In genomic region chr5:41831155-41831554, GRCh38 we compare ENCODE assay signal across 16 cellular contexts. TPM values are rescaled to one million over a fixed set of nuclear protein-coding genes. Genes with fewer than 3 reads are reported as not detected.
DNase-seq lines count a peak whose midpoint lies in the region; ATAC-seq, FAIRE-seq and TF ChIP-seq lines count a peak whose summit lies in the region.
"Had no signal": no experiment of that assay in that cellular context is flagged by ENCODE, and none has a peak within 500 bp of the region (broad histone marks: within the 10 kb centered on the region; RNA-seq: fewer than 3 reads in every experiment).

No MANE protein-coding gene starts in this region.

- peak; percentile 39 for DNase-seq in GM12865 (ENCODE audit: low read depth)
- no peak for DNase-seq in GM19239 (ENCODE audit: insufficient read length, low spot score)
- DNase-seq in T1000 (lab: John Stamatoyannopoulos, UW), result no peak
- DNase-seq in naive thymus-derived CD8-positive, alpha-beta T cell, result no peak
- DNase-seq in left colon, result no peak
- DNase-seq in SK-N-SH, result no peak
- DNase-seq: activated CD4-positive, alpha-beta T cell treated with anti-CD3 and anti-CD28 coated beads for 48 hours; activated gamma-delta T cell treated with Interleukin-2 at 50 U/mL for 16 hours; effector memory CD4-positive, alpha-beta T cell; Peyer's patch; stimulated activated CD4-positive, alpha-beta T cell treated with anti-CD3 and anti-CD28 coated beads, Interleukin-4, amount 100 ng/mL, for 4 hours; stimulated activated naive B cell treated with anti-CD40 and anti-IgM and Interleukin-4, amounts not matched to agents 10 μg/mL and 1 μg/mL and 100 μg/mL, for 72 hours had no signal

- TF ChIP-seq EP300 in SK-N-SH (IDR thresholded peaks at IDR 0.05; ENCODE audit: borderline replicate concordance in 1 of 2, low read depth in 1 of 2, low read length in 1 of 2), result no peak

- H3K27me3 Mint-ChIP-seq in naive thymus-derived CD8-positive, alpha-beta T cell, result no peaks in the 10 kb centered on the region
- H3K27me3 Mint-ChIP-seq: stimulated activated naive B cell treated with anti-CD40 and anti-IgM and Interleukin-4, amounts not matched to agents 10 μg/mL and 1 μg/mL and 100 μg/mL, for 72 hours had no signal

- no peaks in the 10 kb centered on the region for H3K9me2 ChIP-seq in SK-N-SH

- ATAC-seq in HG02588 (IDR thresholded peaks at IDR 0.05; ENCODE audit: unreplicated experiment), result peak; percentile 66
- ATAC-seq in HG03520 (IDR thresholded peaks at IDR 0.05; ENCODE audit: unreplicated experiment), result peak; percentile 64
- no peak for ATAC-seq in naive thymus-derived CD8-positive, alpha-beta T cell
- no peak for ATAC-seq in left colon

- WGBS in SK-N-SH (ENCODE audit: low lambda C conversion rate), result 94% methylated on average over 3 of the region's 3 CpGs

- H3K27me3 ChIP-seq in SK-N-SH (ENCODE audit: insufficient read depth), result no peaks in the 10 kb centered on the region
- H3K27me3 ChIP-seq: Peyer's patch, vagina had no signal

- no peak for TF ChIP-seq RAD21 in SK-N-SH (IDR thresholded peaks at IDR 0.05; ENCODE audit: low read length)

- POLR2A ChIA-PET in naive thymus-derived CD8-positive, alpha-beta T cell (lab: Charles Lee), result no interaction called here
- POLR2A ChIA-PET in SK-N-SH (lab: Yijun Ruan, JAX), result no interaction called here

- H3K4me1 ChIP-seq in SK-N-SH (ENCODE audit: control insufficient read depth in 1 of 2, insufficient read depth in 2 of 2, low read depth in 1 of 2, low read length in 1 of 2), result peaks cover 0 to 6% of the 10 kb centered on the region in 2 experiments; a peak in 2 of 4 replicates
- H3K4me1 ChIP-seq: Peyer's patch, vagina had no signal

- peak; percentile 63 for FAIRE-seq in GM19239 (lab: Jason Lieb, UNC)

- no peak overlapping the region for H3K4me3 Mint-ChIP-seq in naive thymus-derived CD8-positive, alpha-beta T cell
- H3K4me3 Mint-ChIP-seq: stimulated activated naive B cell treated with anti-CD40 and anti-IgM and Interleukin-4, amounts not matched to agents 10 μg/mL and 1 μg/mL and 100 μg/mL, for 72 hours had no signal

- CTCF ChIA-PET in SK-N-SH (lab: Yijun Ruan, JAX), result interaction anchor here (1.5 kb wide), 1 partner anchor 12 kb away, joined by 6 read pairs; no protein-coding TSS in a partner anchor

- peaks cover 20 to 25% of the 10 kb centered on the region in 2 experiments for H3K36me3 ChIP-seq in SK-N-SH (replicated peaks in 1 of 2; ENCODE audit: control insufficient read depth in 1 of 2, insufficient read depth in 2 of 2, low read length in 1 of 2)

- peaks cover 36 to 82% (median 64%) of the 10 kb centered on the region in 3 donors for H3K36me3 Mint-ChIP-seq in naive thymus-derived CD8-positive, alpha-beta T cell

- no peaks in the 10 kb centered on the region for H4K20me1 ChIP-seq in SK-N-SH (ENCODE audit: insufficient read depth)

- H3K9ac ChIP-seq in SK-N-SH, result no peak overlapping the region

- H3K9me3 ChIP-seq in SK-N-SH, result no peaks in the 10 kb centered on the region
- H3K9me3 ChIP-seq: Peyer's patch, vagina had no signal

- peak overlapping the region in 2 of 10 donors; percentile 29 to 58 for H3K27ac Mint-ChIP-seq in naive thymus-derived CD8-positive, alpha-beta T cell
- H3K27ac Mint-ChIP-seq: stimulated activated naive B cell treated with anti-CD40 and anti-IgM and Interleukin-4, amounts not matched to agents 10 μg/mL and 1 μg/mL and 100 μg/mL, for 72 hours had no signal

- H3K4me2 ChIP-seq in SK-N-SH, result no peak overlapping the region

- H3K4me1 Mint-ChIP-seq in naive thymus-derived CD8-positive, alpha-beta T cell, result peaks cover 20 to 53% (median 24%) of the 10 kb centered on the region in 4 donors

- H3K9me3 Mint-ChIP-seq in naive thymus-derived CD8-positive, alpha-beta T cell, result no peaks in the 10 kb centered on the region
- H3K9me3 Mint-ChIP-seq: stimulated activated naive B cell treated with anti-CD40 and anti-IgM and Interleukin-4, amounts not matched to agents 10 μg/mL and 1 μg/mL and 100 μg/mL, for 72 hours had no signal

- TF ChIP-seq CTCF in GM12865 (IDR thresholded peaks at IDR 0.05; ENCODE audit: insufficient read depth, low read depth, low read length, missing control alignments) (no peak), SK-N-SH (IDR thresholded peaks at IDR 0.05) (no peak)

- H3K27ac ChIP-seq in SK-N-SH (ENCODE audit: low read depth in 2 of 2, low read length in 1 of 2), result no peak overlapping the region
- H3K27ac ChIP-seq: Peyer's patch, vagina had no signal

- intact Hi-C loops in left colon (cut with DNase I, micrococcal nuclease), result no loop called here

- no peaks in the 10 kb centered on the region for H3K79me2 ChIP-seq in SK-N-SH (ENCODE audit: insufficient read depth)

- no peak overlapping the region for H3K4me3 ChIP-seq in GM12865 (ENCODE audit: low read depth, low read length)
- H3K4me3 ChIP-seq in SK-N-SH (ENCODE audit: low read depth in 2 of 2, low read length in 1 of 2), result no peak overlapping the region
- H3K4me3 ChIP-seq: lung, Peyer's patch, vagina had no signal

- peaks cover 6% of the 10 kb centered on the region for H3F3A ChIP-seq in SK-N-SH (replicated peaks; ENCODE audit: insufficient read depth)

- no peak overlapping the region for H2AFZ ChIP-seq in SK-N-SH (ENCODE audit: low read depth)

TF ChIP-seq in SK-N-SH, 30 proteins besides CTCF, POLR2A, EP300 and RAD21:
- TF ChIP-seq MAX (IDR thresholded peaks at IDR 0.05; ENCODE audit: low read depth) (no peak), YY1 (IDR thresholded peaks at IDR 0.05; ENCODE audit: low read depth) (no peak), IRF3 (IDR thresholded peaks at IDR 0.05; ENCODE audit: low read depth, low read length) (no peak), GATA2 (CRISPR knock-in tag; IDR thresholded peaks at IDR 0.05) (no peak), TAF1 (IDR thresholded peaks at IDR 0.05; ENCODE audit: borderline replicate concordance, low read depth, low read length) (no peak), MXI1 (IDR thresholded peaks at IDR 0.05; ENCODE audit: low read depth, low read length) (no peak), CHD2 (IDR thresholded peaks at IDR 0.05; ENCODE audit: low read length, partially characterized antibody) (no peak), MEF2A (IDR thresholded peaks at IDR 0.05; ENCODE audit: borderline replicate concordance, low read depth) (no peak), NFIC (IDR thresholded peaks at IDR 0.05; ENCODE audit: borderline replicate concordance) (no peak), FOSL2 (IDR thresholded peaks at IDR 0.05; ENCODE audit: borderline replicate concordance, low read depth) (no peak), RFX5 (IDR thresholded peaks at IDR 0.05; ENCODE audit: low read length) (no peak), SIN3A (IDR thresholded peaks at IDR 0.05; ENCODE audit: borderline replicate concordance, low read depth, low read length) (no peak), GABPA (IDR thresholded peaks at IDR 0.05; ENCODE audit: low read depth) (no peak), RXRA (IDR thresholded peaks at IDR 0.05; ENCODE audit: borderline replicate concordance, low read depth) (no peak), TCF12 (IDR thresholded peaks at IDR 0.05) (no peak), EZH2phosphoT487 (IDR thresholded peaks at IDR 0.05; ENCODE audit: borderline replicate concordance, low read depth) (no peak), ZBTB33 (IDR thresholded peaks at IDR 0.05; ENCODE audit: borderline replicate concordance, low read depth) (no peak), FOXJ3 (CRISPR knock-in tag; IDR thresholded peaks at IDR 0.05) (no peak)
TF ChIP-seq in SK-N-SH: peak in this region for 0.

RNA-seq across cellular contexts. Expression of gene OXCT1, which starts 39.1 kb away (rescaled TPM):
- total RNA-seq in naive thymus-derived CD8-positive, alpha-beta T cell, result 10 to 100 TPM; 29.9 to 31.7 TPM
- 10 to 100 TPM; 24.5 to 27.1 (median 25.1) TPM for polyA plus RNA-seq in naive thymus-derived CD8-positive, alpha-beta T cell
- total RNA-seq in left colon, result 10 to 100 TPM; 12.8 to 15.8 TPM
- polyA plus RNA-seq in SK-N-SH (2012; rRNA removed), result 11.7 and 14.9 TPM in 2 replicates
- polyA plus RNA-seq in SK-N-SH (2012; cell fraction: cytosol; rRNA removed), result 18.4 and 20.9 TPM in 2 replicates
- polyA plus RNA-seq in SK-N-SH (2012; cell fraction: nucleus; rRNA removed), result 6.4 and 12.6 TPM in 2 replicates

Comparison
In these comparisons a context has a peak if more than half of its experiments do, and no peak if none do; other contexts are left out.
1. ATAC-seq: peak in HG02588 (single experiment) and HG03520 (single experiment); none in naive thymus-derived CD8-positive, alpha-beta T cell (0 of 2) and left colon (single experiment).